In genomic region chr14:24212924-24213865, GRCh38 we compare ENCODE assay signal across 8 cellular contexts. TPM values are rescaled to one million over a fixed set of nuclear protein-coding genes. Genes with fewer than 3 reads are reported as not detected.
DNase-seq lines count a peak whose midpoint lies in the region; ATAC-seq and TF ChIP-seq lines count a peak whose summit lies in the region.

CHMP4A (minus strand) TSS chr14:24213488; CDS start chr14:24213439, 49 bp downstream.

- peak; percentile 70 to 96 for TF ChIP-seq POLR2A in uterus (IDR thresholded peaks at IDR 0.05)

- H3K9me3 ChIP-seq in ascending aorta = no peaks in the 10 kb centered on the region
- H3K9me3 ChIP-seq in right cardiac atrium (ENCODE audit: control insufficient read depth, low read length) = no peaks in the 10 kb centered on the region
- no peaks in the 10 kb centered on the region for H3K9me3 ChIP-seq in uterus

- peak within 1 kb of the TSS; percentile 96 for H3K27ac Mint-ChIP-seq in T-helper 2 cell treated with Interferon-gamma antibody and Interleukin-4, amounts not matched to agents 5 μg/mL and 100 μg/mL, for 36 hours

- H3K4me3 Mint-ChIP-seq in T-helper 2 cell treated with Interferon-gamma antibody and Interleukin-4, amounts not matched to agents 5 μg/mL and 100 μg/mL, for 36 hours = peak within 1 kb of the TSS; percentile 87

- peaks cover 47% of the 10 kb centered on the region for H3K36me3 Mint-ChIP-seq in T-helper 2 cell treated with Interferon-gamma antibody and Interleukin-4, amounts not matched to agents 5 μg/mL and 100 μg/mL, for 36 hours (ENCODE audit: low read depth)

- H3K27ac ChIP-seq in ascending aorta (peak within 1 kb of the TSS; percentile 92 to 95), right cardiac atrium (ENCODE audit: low read length) (peak within 1 kb of the TSS; percentile 99), uterus (peak within 1 kb of the TSS; percentile 93 to 97)

- H3K4me1 ChIP-seq in ascending aorta (peaks cover 3 to 29% of the 10 kb centered on the region in 2 donors), right cardiac atrium (ENCODE audit: control insufficient read depth, insufficient read depth, low read length) (peaks cover 2% of the 10 kb centered on the region), uterus (peaks cover 0 to 4% of the 10 kb centered on the region in 2 donors)

- H3K27me3 Mint-ChIP-seq in T-helper 2 cell treated with Interferon-gamma antibody and Interleukin-4, amounts not matched to agents 5 μg/mL and 100 μg/mL, for 36 hours (ENCODE audit: low read depth) = no peaks in the 10 kb centered on the region

- TF ChIP-seq CTCF in ascending aorta (IDR thresholded peaks at IDR 0.05) = peak in 2 of 3 experiments; percentile 26 to 37
- TF ChIP-seq CTCF in uterus (IDR thresholded peaks at IDR 0.05) = peak; percentile 9 to 37 (median 26)

- ATAC-seq in GM18502 (IDR thresholded peaks at IDR 0.05; ENCODE audit: poor library complexity, unreplicated experiment) (peak; percentile 80), HG02970 (IDR thresholded peaks at IDR 0.05; ENCODE audit: low FRiP score, unreplicated experiment) (peak; percentile 75), right cardiac atrium (peak; percentile 95)

- peaks cover 29% of the 10 kb centered on the region for H3K4me1 Mint-ChIP-seq in T-helper 2 cell treated with Interferon-gamma antibody and Interleukin-4, amounts not matched to agents 5 μg/mL and 100 μg/mL, for 36 hours (ENCODE audit: low read depth)

- H3K27me3 ChIP-seq in ascending aorta (no peaks in the 10 kb centered on the region), right cardiac atrium (ENCODE audit: control insufficient read depth, insufficient read depth) (no peaks in the 10 kb centered on the region), uterus (no peaks in the 10 kb centered on the region)

- peak; percentile 93 to 94 for DNase-seq in NCI-H1930 (lab: John Stamatoyannopoulos, UW)
- DNase-seq in T-helper 2 cell treated with Interferon-gamma antibody and Interleukin-4, amounts not matched to agents 5 μg/mL and 100 μg/mL, for 36 hours (ENCODE audit: low spot score) = peak; percentile 96
- DNase-seq in ascending aorta (ENCODE audit: low spot score in 2 of 2) = peak; percentile 95 to 99
- peak; percentile 98 to 99 (median 99) for DNase-seq in right cardiac atrium
- DNase-seq in pulmonary artery endothelial cell (ENCODE audit: low read depth, low spot score) = peak; percentile 95
- DNase-seq in uterus = peak; percentile 95 to 96

- peak within 1 kb of the TSS; percentile 57 to 85 for H3K4me3 ChIP-seq in ascending aorta
- H3K4me3 ChIP-seq in right cardiac atrium (ENCODE audit: low read length) = peak within 1 kb of the TSS; percentile 61
- peak within 1 kb of the TSS; percentile 72 to 79 for H3K4me3 ChIP-seq in uterus

- under 1% methylated on average over 53 of the region's 53 CpGs for WGBS in right cardiac atrium

- H3K9me3 Mint-ChIP-seq in T-helper 2 cell treated with Interferon-gamma antibody and Interleukin-4, amounts not matched to agents 5 μg/mL and 100 μg/mL, for 36 hours = no peaks in the 10 kb centered on the region

- intact Hi-C loops in ascending aorta (cut with DNase I) = loop anchor here (1.0 kb wide), 2 partner anchors 18 to 29 kb away; partner anchors contain the start of genes TINF2 and TM9SF1
- intact Hi-C loops in right cardiac atrium (cut with DNase I) = no loop called here
- intact Hi-C loops in uterus (cut with DNase I; ENCODE audit: low total_unique reads) = no loop called here

- H3K36me3 ChIP-seq in ascending aorta (peaks cover 20 to 37% of the 10 kb centered on the region in 2 donors), uterus (no peaks in the 10 kb centered on the region)

RNA-seq across cellular contexts. Expression of gene CHMP4A, which starts in this region (rescaled TPM):
- total RNA-seq in ascending aorta (27.0 TPM), right cardiac atrium (10 to 100 TPM; 35.2 to 49.3 (median 39.5) TPM), pulmonary artery endothelial cell (27.7 and 36.5 TPM in 2 replicates), uterus (10 to 100 TPM in 3 of 4 donors, 1 to 10 TPM in 1; 6.8 to 53.3 (median 33.9) TPM)
- polyA plus RNA-seq in right cardiac atrium = 56.3 TPM

Comparison
In these comparisons a context has a peak if more than half of its experiments do, and no peak if none do; other contexts are left out.
1. Peak in every context shown above with its lines: DNase-seq, ATAC-seq, H3K4me3 ChIP-seq and H3K27ac ChIP-seq.